12 cellular contexts compared by ENCODE assay signal in genomic region chr10:133637846-133638235, GRCh38. TPM values are rescaled to one million over a fixed set of nuclear protein-coding genes. Genes with fewer than 3 reads are reported as not detected.
"Had no signal": no experiment of that assay in that cellular context is flagged by ENCODE, and none has a peak within 500 bp of the region (broad histone marks: within the 10 kb centered on the region; RNA-seq: fewer than 3 reads in every experiment).

No MANE protein-coding gene starts in this region.

RNA-seq across cellular contexts. Expression of gene FRG2B, which starts 11.2 kb away (rescaled TPM):
- total RNA-seq: activated B cell treated with CpG ODN at 0.5 μM for 24 hours; bronchial epithelial cell; colonic mucosa; endodermal cell; esophagus squamous epithelium; gastrocnemius medialis; left lung; natural killer cell treated with Interleukin-12 subunit alpha and Interleukin-12 subunit beta and Interleukin-15 and Interleukin-18, amount 100 ng/mL, for 72 hours; ovary; prostate gland; spleen; urinary bladder had no signal
- polyA plus RNA-seq: ovary, spleen, urinary bladder had no signal
